ENCODE assay signal across 8 cellular contexts in the genomic region with DNA sequence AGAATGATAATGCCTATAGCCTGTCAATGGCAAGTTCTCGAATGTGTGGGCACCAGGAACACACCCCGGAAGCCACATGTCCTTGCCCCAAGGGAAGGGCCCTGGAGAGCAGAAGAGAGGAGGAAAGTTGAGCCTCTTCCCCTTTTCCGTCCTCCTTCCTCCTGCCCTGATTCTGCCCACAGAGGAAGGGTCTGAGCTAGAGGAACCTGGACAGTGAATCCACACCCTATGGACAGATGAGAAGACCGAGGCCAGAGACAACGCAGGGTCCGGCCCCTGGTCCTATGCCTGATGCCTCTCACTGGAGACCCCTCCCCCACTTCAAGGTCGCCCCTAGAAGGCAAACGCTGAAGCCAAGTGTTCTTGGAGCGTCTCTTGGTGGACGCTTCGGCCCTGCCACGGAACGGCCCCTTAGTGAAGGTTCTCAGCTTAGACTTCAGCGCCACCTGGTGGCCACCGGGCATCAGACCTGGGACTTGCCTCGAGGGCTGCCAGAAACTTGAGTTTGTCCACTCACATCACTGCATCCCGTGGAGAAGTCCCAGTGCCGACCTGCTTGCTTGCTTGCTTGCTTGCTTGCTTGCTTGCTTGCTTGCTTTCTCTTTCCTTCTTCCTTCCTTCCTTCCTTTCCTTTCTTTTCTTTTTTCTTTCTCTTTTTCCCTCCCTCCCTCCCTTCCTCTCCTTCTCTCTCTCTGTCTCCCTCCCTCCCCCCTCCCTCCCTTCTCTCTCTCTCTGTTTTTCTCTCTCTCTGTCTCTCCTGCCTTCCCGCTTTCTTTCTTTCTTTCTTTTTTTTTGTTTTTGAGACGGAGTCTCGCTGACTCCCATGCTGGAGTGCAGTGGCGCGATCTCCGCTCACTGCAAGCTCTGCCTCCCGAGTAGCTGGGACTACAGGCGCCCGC. TPM values are rescaled to one million over a fixed set of nuclear protein-coding genes. Genes with fewer than 3 reads are reported as not detected.
DNase-seq lines count a peak whose midpoint lies in the region; ATAC-seq, FAIRE-seq and TF ChIP-seq lines count a peak whose summit lies in the region.

No MANE protein-coding gene starts in this region.

- no peak overlapping the region for H3K27ac ChIP-seq in osteoblast (ENCODE audit: low read depth, low read length)

- peaks cover 5% of the 10 kb centered on the region for H3K4me1 ChIP-seq in osteoblast (ENCODE audit: insufficient read depth, low read length)

- peak overlapping the region; percentile 69 for H3K4me2 ChIP-seq in osteoblast (ENCODE audit: insufficient read depth, low read length)

- DNase-seq in AG10803 (ENCODE audit: low read depth) (peak; percentile 84), NB4 (ENCODE audit: low read depth) (peak; percentile 89), SK-MEL-5 (ENCODE audit: low read depth, low spot score) (peak; percentile 91), activated gamma-delta T cell (lab: John Stamatoyannopoulos, UW) (peak; percentile 49), frontal cortex (ENCODE audit: low spot score in 2 of 2) (peak; percentile 60 to 81), osteoblast (ENCODE audit: insufficient read length, low spot score, missing footprints) (peak; percentile 96), superior temporal gyrus (ENCODE audit: extremely low spot score) (peak; percentile 96)

- no peak for TF ChIP-seq POLR2A in NB4 (IDR thresholded peaks at IDR 0.05; ENCODE audit: extremely low read depth, insufficient read length)

- H3K4me3 ChIP-seq in AG10803 (ENCODE audit: low read length) (no peak overlapping the region), NB4 (ENCODE audit: low read depth, low read length) (no peak overlapping the region), osteoblast (ENCODE audit: insufficient read depth, low read length) (no peak overlapping the region)

- peak overlapping the region; percentile 58 for H2AFZ ChIP-seq in osteoblast (ENCODE audit: low read length)

- no peak for FAIRE-seq in frontal cortex (lab: Jason Lieb, UNC)

- no peaks in the 10 kb centered on the region for H3K9me3 ChIP-seq in osteoblast (ENCODE audit: low read depth, low read length)

- no peaks in the 10 kb centered on the region for H3K36me3 ChIP-seq in osteoblast (ENCODE audit: insufficient read depth, low read length)

- H3K27me3 ChIP-seq in osteoblast (ENCODE audit: insufficient read depth, low read length) = no peaks in the 10 kb centered on the region

- in situ Hi-C loops in SK-MEL-5 (cut with HindIII; ENCODE audit: low pct_unique_long_range_greater_than_20kb, low sequenced_read_pairs) = no loop called here

- TF ChIP-seq CTCF in AG10803 (conservative IDR thresholded peaks at IDR 0.05; ENCODE audit: low read length) (peak; percentile 85), NB4 (IDR thresholded peaks at IDR 0.05; ENCODE audit: low read depth, low read length) (peak; percentile 60), osteoblast (IDR thresholded peaks at IDR 0.05; ENCODE audit: extremely low read depth, low read depth, low read length) (peak; percentile 85)

- ATAC-seq in GM19467 (IDR thresholded peaks at IDR 0.05; ENCODE audit: unreplicated experiment) = peak; percentile 61

- H3K79me2 ChIP-seq in osteoblast (ENCODE audit: insufficient read depth, low read length) = no peaks in the 10 kb centered on the region

- no peaks in the 10 kb centered on the region for H4K20me1 ChIP-seq in osteoblast (ENCODE audit: insufficient read depth, low read length)

RNA-seq across cellular contexts. Expression of a gene that starts 20.6 kb away (rescaled TPM):
- total RNA-seq in SK-MEL-5 (2014; rRNA removed; shearing (Covaris generic)) = not detected in 2 replicates
- polyA plus RNA-seq in SK-MEL-5 (2015; cell fraction: cytosol; rRNA removed) = not detected in 2 replicates
- not detected in 2 replicates for polyA plus RNA-seq in SK-MEL-5 (2015; cell fraction: nucleus; rRNA removed)
- total RNA-seq in frontal cortex (0.41 TPM), osteoblast (not detected in 2 replicates)

RNA-seq across cellular contexts. Expression of a gene that starts 46.7 kb away (rescaled TPM):
- 54.0 and 57.0 TPM in 2 replicates for total RNA-seq in SK-MEL-5 (2014; rRNA removed; shearing (Covaris generic))
- 58.3 and 61.2 TPM in 2 replicates for polyA plus RNA-seq in SK-MEL-5 (2015; cell fraction: cytosol; rRNA removed)
- polyA plus RNA-seq in SK-MEL-5 (2015; cell fraction: nucleus; rRNA removed) = 19.6 and 22.2 TPM in 2 replicates
- 45.7 TPM for total RNA-seq in frontal cortex
- total RNA-seq in osteoblast = 36.2 and 37.7 TPM in 2 replicates
